ENCODE assay signal across 27 cellular contexts in genomic region chr7:78450754-78451153, GRCh38.
"Had no signal": no experiment of that assay in that cellular context is flagged by ENCODE, and none has a peak within 500 bp of the region (broad histone marks: within the 10 kb centered on the region; RNA-seq: fewer than 3 reads in every experiment).

No MANE protein-coding gene starts in this region.

- H3K4me3 Mint-ChIP-seq: activated CD8-positive, alpha-beta memory T cell treated with anti-CD3 and anti-CD28 coated beads, Interleukin-2, amount 10 ng/mL, durations not matched to agents 7 days and 5 days; activated naive CD8-positive, alpha-beta T cell treated with anti-CD3 and anti-CD28 coated beads, Interleukin-2, amount 50 U/mL, for 24 hours; activated T-cell treated with anti-CD3 and anti-CD28 coated beads, Interleukin-2, amount 50 U/mL, for 24 hours; IgD-negative memory B cell; T-helper 1 cell treated with Interleukin-12 subunit alpha and Interleukin-12 subunit beta and Interleukin-4 antibody, amounts not matched to agents 30 μg/mL and 1 μg/mL, for 36 hours; WTC11 had no signal

- H3K4me1 Mint-ChIP-seq: activated CD8-positive, alpha-beta memory T cell treated with anti-CD3 and anti-CD28 coated beads, Interleukin-2, amount 10 ng/mL, durations not matched to agents 7 days and 5 days; activated naive CD8-positive, alpha-beta T cell treated with anti-CD3 and anti-CD28 coated beads, Interleukin-2, amount 50 U/mL, for 24 hours; IgD-negative memory B cell; WTC11 had no signal

- H3K9me3 Mint-ChIP-seq: activated naive CD8-positive, alpha-beta T cell treated with anti-CD3 and anti-CD28 coated beads, Interleukin-2, amount 50 U/mL, for 24 hours; activated T-cell treated with anti-CD3 and anti-CD28 coated beads, Interleukin-2, amount 50 U/mL, for 24 hours; IgD-negative memory B cell; T-helper 1 cell treated with Interleukin-12 subunit alpha and Interleukin-12 subunit beta and Interleukin-4 antibody, amounts not matched to agents 30 μg/mL and 1 μg/mL, for 36 hours; WTC11 had no signal

- H3K36me3 ChIP-seq: ascending aorta, MG63 had no signal

- DNase-seq: activated CD4-positive, alpha-beta T cell treated with anti-CD3 and anti-CD28 coated beads for 48 hours; activated CD4-positive, alpha-beta T cell treated with anti-CD3 and anti-CD28 coated beads, Interleukin-2, amount 50 U/mL, for 48 hours; activated CD4-positive, CD25-positive, alpha-beta regulatory T cell treated with anti-CD3 and anti-CD28 coated beads, Interleukin-2, amount 50 U/mL, for 72 hours; activated CD8-positive, alpha-beta memory T cell treated with anti-CD3 and anti-CD28 coated beads, Interleukin-2, amount 10 ng/mL, durations not matched to agents 7 days and 5 days; activated effector memory CD4-positive, alpha-beta T cell treated with anti-CD3 and anti-CD28 coated beads, Interleukin-2, amount 50 U/mL, for 16 hours; activated naive CD4-positive, alpha-beta T cell treated with Interleukin-2 at 50 U/mL for 16 hours; activated naive CD8-positive, alpha-beta T cell treated with anti-CD3 and anti-CD28 coated beads, Interleukin-2, amount 50 U/mL, for 24 hours; activated T-cell treated with anti-CD3 and anti-CD28 coated beads, Interleukin-2, amount 50 U/mL, for 24 hours; amniotic stem cell; body of pancreas; central memory CD4-positive, alpha-beta T cell; KG1; MG63; NCI-H1694; NCI-H2029; NCI-H2107; NCI-H446 treated with DMSO at 0.1 percent for 48 hours; NCI-H524 treated with DMSO at 0.1 percent for 48 hours; PC-3; SHP77 had no signal

- ATAC-seq: activated CD8-positive, alpha-beta memory T cell treated with anti-CD3 and anti-CD28 coated beads, Interleukin-2, amount 10 ng/mL, durations not matched to agents 7 days and 5 days; activated naive CD4-positive, alpha-beta T cell treated with anti-CD3 and anti-CD28 coated beads, Interleukin-2, amount 50 U/mL, for 72 hours; activated naive CD8-positive, alpha-beta T cell treated with anti-CD3 and anti-CD28 coated beads, Interleukin-2, amount 50 U/mL, for 24 hours; body of pancreas; PC-3; WTC11 had no signal

- H3K36me3 Mint-ChIP-seq: activated CD8-positive, alpha-beta memory T cell treated with anti-CD3 and anti-CD28 coated beads, Interleukin-2, amount 10 ng/mL, durations not matched to agents 7 days and 5 days; activated naive CD4-positive, alpha-beta T cell treated with anti-CD3 and anti-CD28 coated beads, Interleukin-2, amount 50 U/mL, for 72 hours; IgD-negative memory B cell; WTC11 had no signal

- H3K4me1 ChIP-seq: ascending aorta, body of pancreas had no signal

- H3K4me3 ChIP-seq: ascending aorta, body of pancreas, MG63 had no signal

- H3K9me3 ChIP-seq: ascending aorta, body of pancreas, MG63 had no signal

- H3K27ac ChIP-seq: ascending aorta, body of pancreas had no signal

- H3K27me3 ChIP-seq: ascending aorta, body of pancreas, MG63 had no signal

- FAIRE-seq: bronchial epithelial cell, RCC 7860 had no signal

- H3K27ac Mint-ChIP-seq: activated CD8-positive, alpha-beta memory T cell treated with anti-CD3 and anti-CD28 coated beads, Interleukin-2, amount 10 ng/mL, durations not matched to agents 7 days and 5 days; activated naive CD4-positive, alpha-beta T cell treated with anti-CD3 and anti-CD28 coated beads, Interleukin-2, amount 50 U/mL, for 72 hours; activated naive CD8-positive, alpha-beta T cell treated with anti-CD3 and anti-CD28 coated beads, Interleukin-2, amount 50 U/mL, for 24 hours; activated T-cell treated with anti-CD3 and anti-CD28 coated beads, Interleukin-2, amount 50 U/mL, for 24 hours; IgD-negative memory B cell; T-helper 1 cell treated with Interleukin-12 subunit alpha and Interleukin-12 subunit beta and Interleukin-4 antibody, amounts not matched to agents 30 μg/mL and 1 μg/mL, for 36 hours; WTC11 had no signal

- H3K27me3 Mint-ChIP-seq: activated CD8-positive, alpha-beta memory T cell treated with anti-CD3 and anti-CD28 coated beads, Interleukin-2, amount 10 ng/mL, durations not matched to agents 7 days and 5 days; activated naive CD8-positive, alpha-beta T cell treated with anti-CD3 and anti-CD28 coated beads, Interleukin-2, amount 50 U/mL, for 24 hours; activated T-cell treated with anti-CD3 and anti-CD28 coated beads, Interleukin-2, amount 50 U/mL, for 24 hours; IgD-negative memory B cell had no signal
